Comparison of ENCODE assay signal across 12 cellular contexts in genomic region chr4:11566440-11567022, GRCh38.
DNase-seq lines count a peak whose midpoint lies in the region; ATAC-seq lines count a peak whose summit lies in the region.
"Had no signal": no experiment of that assay in that cellular context is flagged by ENCODE, and none has a peak within 500 bp of the region (broad histone marks: within the 10 kb centered on the region; RNA-seq: fewer than 3 reads in every experiment).

No MANE protein-coding gene starts in this region.

- ATAC-seq in GM18867 (IDR thresholded peaks at IDR 0.05; ENCODE audit: unreplicated experiment) = peak; percentile 79
- ATAC-seq in GM21529 (IDR thresholded peaks at IDR 0.05; ENCODE audit: unreplicated experiment) = peak; percentile 85
- peak; percentile 86 for ATAC-seq in HG03159 (IDR thresholded peaks at IDR 0.05; ENCODE audit: unreplicated experiment)
- ATAC-seq: foreskin keratinocyte had no signal

- DNase-seq in dedifferentiated amniotic fluid mesenchymal stem cell (ENCODE audit: extremely low spot score) (peak; percentile 20), SK-N-DZ (ENCODE audit: low spot score) (no peak), glomerular visceral epithelial cell (ENCODE audit: extremely low spot score) (no peak), hypothalamus (lab: John Stamatoyannopoulos, UW) (no peak), amygdala (lab: John Stamatoyannopoulos, UW) (no peak)
- DNase-seq: C1 segment of cervical spinal cord, foreskin keratinocyte, NCI-H2227 treated with DMSO at 0.1 percent for 48 hours, WERI-Rb-1 had no signal
